ENCODE assay signal across 1 cellular context in the genomic region with DNA sequence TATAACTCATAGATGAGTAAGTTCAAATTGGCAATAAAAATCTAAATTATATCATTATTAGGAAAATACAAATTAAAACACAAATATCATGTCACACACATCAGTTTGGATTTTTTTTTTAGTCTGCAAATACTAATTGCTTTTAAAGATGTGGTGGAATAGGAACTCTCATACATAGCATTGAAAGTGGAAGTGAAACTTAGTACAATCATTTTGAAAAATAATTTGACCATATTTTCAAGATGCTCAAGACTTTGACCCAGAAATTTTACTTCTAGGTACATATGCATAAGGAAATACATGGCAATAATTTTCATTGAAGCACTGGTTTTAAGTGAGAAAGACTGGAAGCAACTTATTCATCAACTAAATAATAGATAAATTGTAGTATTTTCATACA.
TF ChIP-seq lines count a peak whose summit lies in the region.

No MANE protein-coding gene starts in this region.

TF ChIP-seq in GM12878, 131 proteins besides CTCF, POLR2A, EP300 and RAD21 (continued from another document and continues in another):
- TF ChIP-seq, protein P1, sequence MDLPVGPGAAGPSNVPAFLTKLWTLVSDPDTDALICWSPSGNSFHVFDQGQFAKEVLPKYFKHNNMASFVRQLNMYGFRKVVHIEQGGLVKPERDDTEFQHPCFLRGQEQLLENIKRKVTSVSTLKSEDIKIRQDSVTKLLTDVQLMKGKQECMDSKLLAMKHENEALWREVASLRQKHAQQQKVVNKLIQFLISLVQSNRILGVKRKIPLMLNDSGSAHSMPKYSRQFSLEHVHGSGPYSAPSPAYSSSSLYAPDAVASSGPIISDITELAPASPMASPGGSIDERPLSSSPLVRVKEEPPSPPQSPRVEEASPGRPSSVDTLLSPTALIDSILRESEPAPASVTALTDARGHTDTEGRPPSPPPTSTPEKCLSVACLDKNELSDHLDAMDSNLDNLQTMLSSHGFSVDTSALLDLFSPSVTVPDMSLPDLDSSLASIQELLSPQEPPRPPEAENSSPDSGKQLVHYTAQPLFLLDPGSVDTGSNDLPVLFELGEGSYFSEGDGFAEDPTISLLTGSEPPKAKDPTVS (IDR thresholded peaks at IDR 0.05; ENCODE audit: low read depth, low read length) = no peak
- no peak for TF ChIP-seq ZNF24 (IDR thresholded peaks at IDR 0.05)
- no peak for TF ChIP-seq NRF1 (conservative IDR thresholded peaks at IDR 0.05; ENCODE audit: low read depth, low read length)
- TF ChIP-seq YBX1 (IDR thresholded peaks at IDR 0.05) = no peak
- TF ChIP-seq CHD1 (IDR thresholded peaks at IDR 0.05; ENCODE audit: low read depth, low read length) = no peak
- TF ChIP-seq BCL11A (IDR thresholded peaks at IDR 0.05; ENCODE audit: low read depth, low read length) = peak; percentile 60
- no peak for TF ChIP-seq POLR2AphosphoS2 (IDR thresholded peaks at IDR 0.05; ENCODE audit: low read depth, low read length)
- TF ChIP-seq NR2C1 (IDR thresholded peaks at IDR 0.05) = no peak
- TF ChIP-seq CHD4 (IDR thresholded peaks at IDR 0.05) = no peak
- TF ChIP-seq CREM (IDR thresholded peaks at IDR 0.05; ENCODE audit: low read depth) = no peak
- TF ChIP-seq RELB (IDR thresholded peaks at IDR 0.05; ENCODE audit: low read depth) = peak; percentile 43; the same call in 1 of the 2 replicates
- no peak for TF ChIP-seq REST (IDR thresholded peaks at IDR 0.05; ENCODE audit: low read depth, low read length)
- 0 out of 2 replicates have a peak, but pooled peaks have one; percentile 23 for TF ChIP-seq BMI1 (IDR thresholded peaks at IDR 0.05; ENCODE audit: borderline replicate concordance)
- TF ChIP-seq USF1 (IDR thresholded peaks at IDR 0.05; ENCODE audit: borderline replicate concordance, extremely low read length, insufficient read depth, low read depth, low read length) = no peak
- TF ChIP-seq RBBP5 (conservative IDR thresholded peaks at IDR 0.05) = no peak
- TF ChIP-seq, protein P2, sequence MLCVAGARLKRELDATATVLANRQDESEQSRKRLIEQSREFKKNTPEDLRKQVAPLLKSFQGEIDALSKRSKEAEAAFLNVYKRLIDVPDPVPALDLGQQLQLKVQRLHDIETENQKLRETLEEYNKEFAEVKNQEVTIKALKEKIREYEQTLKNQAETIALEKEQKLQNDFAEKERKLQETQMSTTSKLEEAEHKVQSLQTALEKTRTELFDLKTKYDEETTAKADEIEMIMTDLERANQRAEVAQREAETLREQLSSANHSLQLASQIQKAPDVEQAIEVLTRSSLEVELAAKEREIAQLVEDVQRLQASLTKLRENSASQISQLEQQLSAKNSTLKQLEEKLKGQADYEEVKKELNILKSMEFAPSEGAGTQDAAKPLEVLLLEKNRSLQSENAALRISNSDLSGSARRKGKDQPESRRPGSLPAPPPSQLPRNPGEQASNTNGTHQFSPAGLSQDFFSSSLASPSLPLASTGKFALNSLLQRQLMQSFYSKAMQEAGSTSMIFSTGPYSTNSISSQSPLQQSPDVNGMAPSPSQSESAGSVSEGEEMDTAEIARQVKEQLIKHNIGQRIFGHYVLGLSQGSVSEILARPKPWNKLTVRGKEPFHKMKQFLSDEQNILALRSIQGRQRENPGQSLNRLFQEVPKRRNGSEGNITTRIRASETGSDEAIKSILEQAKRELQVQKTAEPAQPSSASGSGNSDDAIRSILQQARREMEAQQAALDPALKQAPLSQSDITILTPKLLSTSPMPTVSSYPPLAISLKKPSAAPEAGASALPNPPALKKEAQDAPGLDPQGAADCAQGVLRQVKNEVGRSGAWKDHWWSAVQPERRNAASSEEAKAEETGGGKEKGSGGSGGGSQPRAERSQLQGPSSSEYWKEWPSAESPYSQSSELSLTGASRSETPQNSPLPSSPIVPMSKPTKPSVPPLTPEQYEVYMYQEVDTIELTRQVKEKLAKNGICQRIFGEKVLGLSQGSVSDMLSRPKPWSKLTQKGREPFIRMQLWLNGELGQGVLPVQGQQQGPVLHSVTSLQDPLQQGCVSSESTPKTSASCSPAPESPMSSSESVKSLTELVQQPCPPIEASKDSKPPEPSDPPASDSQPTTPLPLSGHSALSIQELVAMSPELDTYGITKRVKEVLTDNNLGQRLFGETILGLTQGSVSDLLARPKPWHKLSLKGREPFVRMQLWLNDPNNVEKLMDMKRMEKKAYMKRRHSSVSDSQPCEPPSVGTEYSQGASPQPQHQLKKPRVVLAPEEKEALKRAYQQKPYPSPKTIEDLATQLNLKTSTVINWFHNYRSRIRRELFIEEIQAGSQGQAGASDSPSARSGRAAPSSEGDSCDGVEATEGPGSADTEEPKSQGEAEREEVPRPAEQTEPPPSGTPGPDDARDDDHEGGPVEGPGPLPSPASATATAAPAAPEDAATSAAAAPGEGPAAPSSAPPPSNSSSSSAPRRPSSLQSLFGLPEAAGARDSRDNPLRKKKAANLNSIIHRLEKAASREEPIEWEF (IDR thresholded peaks at IDR 0.05; ENCODE audit: insufficient replicate concordance, low read depth, low read length) = no peak
- TF ChIP-seq ZNF274 (IDR thresholded peaks at IDR 0.05; ENCODE audit: insufficient read depth, insufficient read length) = no peak
- no peak for TF ChIP-seq ZZZ3 (IDR thresholded peaks at IDR 0.05; ENCODE audit: control insufficient read depth, insufficient read length, low read depth)
- TF ChIP-seq RB1 (IDR thresholded peaks at IDR 0.05; ENCODE audit: borderline replicate concordance) = no peak
- TF ChIP-seq BCLAF1 (IDR thresholded peaks at IDR 0.05) = no peak
- TF ChIP-seq, protein P3, sequence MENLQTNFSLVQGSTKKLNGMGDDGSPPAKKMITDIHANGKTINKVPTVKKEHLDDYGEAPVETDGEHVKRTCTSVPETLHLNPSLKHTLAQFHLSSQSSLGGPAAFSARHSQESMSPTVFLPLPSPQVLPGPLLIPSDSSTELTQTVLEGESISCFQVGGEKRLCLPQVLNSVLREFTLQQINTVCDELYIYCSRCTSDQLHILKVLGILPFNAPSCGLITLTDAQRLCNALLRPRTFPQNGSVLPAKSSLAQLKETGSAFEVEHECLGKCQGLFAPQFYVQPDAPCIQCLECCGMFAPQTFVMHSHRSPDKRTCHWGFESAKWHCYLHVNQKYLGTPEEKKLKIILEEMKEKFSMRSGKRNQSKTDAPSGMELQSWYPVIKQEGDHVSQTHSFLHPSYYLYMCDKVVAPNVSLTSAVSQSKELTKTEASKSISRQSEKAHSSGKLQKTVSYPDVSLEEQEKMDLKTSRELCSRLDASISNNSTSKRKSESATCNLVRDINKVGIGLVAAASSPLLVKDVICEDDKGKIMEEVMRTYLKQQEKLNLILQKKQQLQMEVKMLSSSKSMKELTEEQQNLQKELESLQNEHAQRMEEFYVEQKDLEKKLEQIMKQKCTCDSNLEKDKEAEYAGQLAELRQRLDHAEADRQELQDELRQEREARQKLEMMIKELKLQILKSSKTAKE (IDR thresholded peaks at IDR 0.05; ENCODE audit: low read depth, poor library complexity, severe bottlenecking) = no peak
- TF ChIP-seq JUNB (IDR thresholded peaks at IDR 0.05) = peak; percentile 84
- no peak for TF ChIP-seq ASH2L (IDR thresholded peaks at IDR 0.05; ENCODE audit: borderline replicate concordance, low read depth)
- no peak for TF ChIP-seq KAT2A (conservative IDR thresholded peaks at IDR 0.05; ENCODE audit: control insufficient read depth, low read depth, low read length)
- TF ChIP-seq IKZF2 (IDR thresholded peaks at IDR 0.05) = peak; percentile 20 to 58; a peak in 1 of 4 replicates
- TF ChIP-seq, protein P4, sequence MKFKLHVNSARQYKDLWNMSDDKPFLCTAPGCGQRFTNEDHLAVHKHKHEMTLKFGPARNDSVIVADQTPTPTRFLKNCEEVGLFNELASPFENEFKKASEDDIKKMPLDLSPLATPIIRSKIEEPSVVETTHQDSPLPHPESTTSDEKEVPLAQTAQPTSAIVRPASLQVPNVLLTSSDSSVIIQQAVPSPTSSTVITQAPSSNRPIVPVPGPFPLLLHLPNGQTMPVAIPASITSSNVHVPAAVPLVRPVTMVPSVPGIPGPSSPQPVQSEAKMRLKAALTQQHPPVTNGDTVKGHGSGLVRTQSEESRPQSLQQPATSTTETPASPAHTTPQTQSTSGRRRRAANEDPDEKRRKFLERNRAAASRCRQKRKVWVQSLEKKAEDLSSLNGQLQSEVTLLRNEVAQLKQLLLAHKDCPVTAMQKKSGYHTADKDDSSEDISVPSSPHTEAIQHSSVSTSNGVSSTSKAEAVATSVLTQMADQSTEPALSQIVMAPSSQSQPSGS (IDR thresholded peaks at IDR 0.05; ENCODE audit: low read length) = peak; percentile 33; the same call in 1 of the 2 replicates
- TF ChIP-seq ZNF622 (IDR thresholded peaks at IDR 0.05) = no peak
- TF ChIP-seq, protein P5, sequence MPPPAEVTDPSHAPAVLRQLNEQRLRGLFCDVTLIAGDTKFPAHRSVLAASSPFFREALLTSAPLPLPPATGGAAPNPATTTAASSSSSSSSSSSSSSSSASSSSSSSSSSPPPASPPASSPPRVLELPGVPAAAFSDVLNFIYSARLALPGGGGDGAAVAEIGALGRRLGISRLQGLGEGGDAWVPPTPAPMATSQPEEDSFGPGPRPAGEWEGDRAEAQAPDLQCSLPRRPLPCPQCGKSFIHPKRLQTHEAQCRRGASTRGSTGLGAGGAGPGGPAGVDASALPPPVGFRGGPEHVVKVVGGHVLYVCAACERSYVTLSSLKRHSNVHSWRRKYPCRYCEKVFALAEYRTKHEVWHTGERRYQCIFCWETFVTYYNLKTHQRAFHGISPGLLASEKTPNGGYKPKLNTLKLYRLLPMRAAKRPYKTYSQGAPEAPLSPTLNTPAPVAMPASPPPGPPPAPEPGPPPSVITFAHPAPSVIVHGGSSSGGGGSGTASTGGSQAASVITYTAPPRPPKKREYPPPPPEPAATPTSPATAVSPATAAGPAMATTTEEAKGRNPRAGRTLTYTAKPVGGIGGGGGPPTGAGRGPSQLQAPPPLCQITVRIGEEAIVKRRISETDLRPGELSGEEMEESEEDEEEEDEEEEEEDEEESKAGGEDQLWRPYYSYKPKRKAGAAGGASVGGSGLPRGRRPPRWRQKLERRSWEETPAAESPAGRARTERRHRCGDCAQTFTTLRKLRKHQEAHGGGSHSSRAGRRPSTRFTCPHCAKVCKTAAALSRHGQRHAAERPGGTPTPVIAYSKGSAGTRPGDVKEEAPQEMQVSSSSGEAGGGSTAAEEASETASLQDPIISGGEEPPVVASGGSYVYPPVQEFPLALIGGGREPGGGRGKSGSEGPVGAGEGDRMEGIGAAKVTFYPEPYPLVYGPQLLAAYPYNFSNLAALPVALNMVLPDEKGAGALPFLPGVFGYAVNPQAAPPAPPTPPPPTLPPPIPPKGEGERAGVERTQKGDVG (CRISPR knock-in tag; IDR thresholded peaks at IDR 0.05) = no peak
- TF ChIP-seq CEBPB (IDR thresholded peaks at IDR 0.05; ENCODE audit: borderline replicate concordance in 1 of 2, low read depth in 2 of 2, low read length in 2 of 2) = no peak
